In the genomic region with DNA sequence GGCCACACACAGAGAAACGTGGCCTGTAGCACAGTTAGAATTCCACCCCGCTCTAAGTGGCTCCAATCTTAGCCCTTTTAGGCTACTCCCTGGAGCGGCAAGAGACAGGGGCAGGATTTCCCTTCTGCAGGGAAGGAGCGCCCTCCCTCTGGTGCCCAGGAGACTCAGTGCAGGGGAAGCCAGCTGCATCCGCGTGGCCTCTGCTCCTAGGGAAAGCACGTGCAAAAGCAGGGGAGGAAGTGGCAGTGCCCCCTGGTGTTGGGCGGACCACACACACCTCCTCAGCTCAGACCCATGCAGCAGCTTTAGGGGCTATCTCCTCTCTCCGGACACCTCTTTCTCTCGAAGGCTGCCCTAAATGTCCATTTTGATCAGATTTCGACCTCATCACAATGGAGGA, we compare ENCODE assay signal across 1 cellular context.
A peak's percentile ranks its signal among the peaks of the same experiment; 100 is the strongest.
TF ChIP-seq lines count a peak whose summit lies in the region.

No MANE protein-coding gene starts in this region.

TF ChIP-seq in WTC11, 78 proteins besides CTCF, POLR2A, EP300 and RAD21 (continued from another document and continues in another):
- TF ChIP-seq, protein P1, sequence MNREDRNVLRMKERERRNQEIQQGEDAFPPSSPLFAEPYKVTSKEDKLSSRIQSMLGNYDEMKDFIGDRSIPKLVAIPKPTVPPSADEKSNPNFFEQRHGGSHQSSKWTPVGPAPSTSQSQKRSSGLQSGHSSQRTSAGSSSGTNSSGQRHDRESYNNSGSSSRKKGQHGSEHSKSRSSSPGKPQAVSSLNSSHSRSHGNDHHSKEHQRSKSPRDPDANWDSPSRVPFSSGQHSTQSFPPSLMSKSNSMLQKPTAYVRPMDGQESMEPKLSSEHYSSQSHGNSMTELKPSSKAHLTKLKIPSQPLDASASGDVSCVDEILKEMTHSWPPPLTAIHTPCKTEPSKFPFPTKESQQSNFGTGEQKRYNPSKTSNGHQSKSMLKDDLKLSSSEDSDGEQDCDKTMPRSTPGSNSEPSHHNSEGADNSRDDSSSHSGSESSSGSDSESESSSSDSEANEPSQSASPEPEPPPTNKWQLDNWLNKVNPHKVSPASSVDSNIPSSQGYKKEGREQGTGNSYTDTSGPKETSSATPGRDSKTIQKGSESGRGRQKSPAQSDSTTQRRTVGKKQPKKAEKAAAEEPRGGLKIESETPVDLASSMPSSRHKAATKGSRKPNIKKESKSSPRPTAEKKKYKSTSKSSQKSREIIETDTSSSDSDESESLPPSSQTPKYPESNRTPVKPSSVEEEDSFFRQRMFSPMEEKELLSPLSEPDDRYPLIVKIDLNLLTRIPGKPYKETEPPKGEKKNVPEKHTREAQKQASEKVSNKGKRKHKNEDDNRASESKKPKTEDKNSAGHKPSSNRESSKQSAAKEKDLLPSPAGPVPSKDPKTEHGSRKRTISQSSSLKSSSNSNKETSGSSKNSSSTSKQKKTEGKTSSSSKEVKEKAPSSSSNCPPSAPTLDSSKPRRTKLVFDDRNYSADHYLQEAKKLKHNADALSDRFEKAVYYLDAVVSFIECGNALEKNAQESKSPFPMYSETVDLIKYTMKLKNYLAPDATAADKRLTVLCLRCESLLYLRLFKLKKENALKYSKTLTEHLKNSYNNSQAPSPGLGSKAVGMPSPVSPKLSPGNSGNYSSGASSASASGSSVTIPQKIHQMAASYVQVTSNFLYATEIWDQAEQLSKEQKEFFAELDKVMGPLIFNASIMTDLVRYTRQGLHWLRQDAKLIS (CRISPR knock-in tag; IDR thresholded peaks at IDR 0.05; ENCODE audit: borderline replicate concordance): peak; percentile 91; the same call in 1 of the 2 replicates
- TF ChIP-seq ZNF121 (CRISPR knock-in tag; IDR thresholded peaks at IDR 0.05) (no peak), NR2C2 (CRISPR knock-in tag; IDR thresholded peaks at IDR 0.05) (peak; percentile 51; the same call in 1 of the 2 replicates), TEAD4 (CRISPR knock-in tag; IDR thresholded peaks at IDR 0.05) (no peak), ZNF423 (CRISPR knock-in tag; IDR thresholded peaks at IDR 0.05) (no peak), ZBTB43 (CRISPR knock-in tag; IDR thresholded peaks at IDR 0.05) (peak; percentile 66; the same call in 1 of the 2 replicates), SMAD3 (CRISPR knock-in tag; IDR thresholded peaks at IDR 0.05; ENCODE audit: borderline replicate concordance) (no peak), KAT7 (CRISPR knock-in tag; IDR thresholded peaks at IDR 0.05; ENCODE audit: borderline replicate concordance) (no peak), IRF2 (CRISPR knock-in tag; IDR thresholded peaks at IDR 0.05; ENCODE audit: borderline replicate concordance, low read depth) (no peak), NFE2L1 (CRISPR knock-in tag; IDR thresholded peaks at IDR 0.05) (peak; percentile 51; the same call in 1 of the 2 replicates), ZNF671 (CRISPR knock-in tag; IDR thresholded peaks at IDR 0.05) (no peak), ZNF263 (CRISPR knock-in tag; IDR thresholded peaks at IDR 0.05; ENCODE audit: low read depth) (no peak), HMGXB4 (CRISPR knock-in tag; IDR thresholded peaks at IDR 0.05) (peak; percentile 57; the same call in 1 of the 2 replicates), SOX15 (CRISPR knock-in tag; IDR thresholded peaks at IDR 0.05) (no peak), SP1 (CRISPR knock-in tag; conservative IDR thresholded peaks at IDR 0.05) (peak; percentile 72), FOXK1 (CRISPR knock-in tag; IDR thresholded peaks at IDR 0.05) (peak; percentile 89), ZNF138 (CRISPR knock-in tag; conservative IDR thresholded peaks at IDR 0.05) (0 out of 2 replicates have a peak, but pooled peaks have one; percentile 83), CREB1 (CRISPR knock-in tag; IDR thresholded peaks at IDR 0.05) (peak; percentile 86), FOXP4 (CRISPR knock-in tag; IDR thresholded peaks at IDR 0.05) (peak; percentile 67; the same call in 1 of the 2 replicates), NFYB (CRISPR knock-in tag; conservative IDR thresholded peaks at IDR 0.05; ENCODE audit: low read depth) (no peak), E2F1 (CRISPR knock-in tag; IDR thresholded peaks at IDR 0.05) (peak; percentile 73; the same call in 1 of the 2 replicates), MYBL2 (CRISPR knock-in tag; IDR thresholded peaks at IDR 0.05) (0 out of 2 replicates have a peak, but pooled peaks have one; percentile 33), TCF7 (CRISPR knock-in tag; IDR thresholded peaks at IDR 0.05; ENCODE audit: low read depth) (no peak; the same call in 1 of the 2 replicates), ATF3 (CRISPR knock-in tag; conservative IDR thresholded peaks at IDR 0.05) (no peak)
- TF ChIP-seq, protein P2, sequence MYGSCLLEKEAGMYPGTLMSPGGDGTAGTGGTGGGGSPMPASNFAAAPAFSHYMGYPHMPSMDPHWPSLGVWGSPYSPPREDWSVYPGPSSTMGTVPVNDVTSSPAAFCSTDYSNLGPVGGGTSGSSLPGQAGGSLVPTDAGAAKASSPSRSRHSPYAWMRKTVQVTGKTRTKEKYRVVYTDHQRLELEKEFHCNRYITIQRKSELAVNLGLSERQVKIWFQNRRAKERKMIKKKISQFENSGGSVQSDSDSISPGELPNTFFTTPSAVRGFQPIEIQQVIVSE (CRISPR knock-in tag; IDR thresholded peaks at IDR 0.05; ENCODE audit: borderline replicate concordance): no peak
- TF ChIP-seq, protein P3, sequence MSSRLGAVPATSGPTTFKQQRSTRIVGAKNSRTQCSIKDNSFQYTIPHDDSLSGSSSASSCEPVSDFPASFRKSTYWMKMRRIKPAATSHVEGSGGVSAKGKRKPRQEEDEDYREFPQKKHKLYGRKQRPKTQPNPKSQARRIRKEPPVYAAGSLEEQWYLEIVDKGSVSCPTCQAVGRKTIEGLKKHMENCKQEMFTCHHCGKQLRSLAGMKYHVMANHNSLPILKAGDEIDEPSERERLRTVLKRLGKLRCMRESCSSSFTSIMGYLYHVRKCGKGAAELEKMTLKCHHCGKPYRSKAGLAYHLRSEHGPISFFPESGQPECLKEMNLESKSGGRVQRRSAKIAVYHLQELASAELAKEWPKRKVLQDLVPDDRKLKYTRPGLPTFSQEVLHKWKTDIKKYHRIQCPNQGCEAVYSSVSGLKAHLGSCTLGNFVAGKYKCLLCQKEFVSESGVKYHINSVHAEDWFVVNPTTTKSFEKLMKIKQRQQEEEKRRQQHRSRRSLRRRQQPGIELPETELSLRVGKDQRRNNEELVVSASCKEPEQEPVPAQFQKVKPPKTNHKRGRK (CRISPR knock-in tag; IDR thresholded peaks at IDR 0.05; ENCODE audit: borderline replicate concordance): no peak
- TF ChIP-seq, protein P4, sequence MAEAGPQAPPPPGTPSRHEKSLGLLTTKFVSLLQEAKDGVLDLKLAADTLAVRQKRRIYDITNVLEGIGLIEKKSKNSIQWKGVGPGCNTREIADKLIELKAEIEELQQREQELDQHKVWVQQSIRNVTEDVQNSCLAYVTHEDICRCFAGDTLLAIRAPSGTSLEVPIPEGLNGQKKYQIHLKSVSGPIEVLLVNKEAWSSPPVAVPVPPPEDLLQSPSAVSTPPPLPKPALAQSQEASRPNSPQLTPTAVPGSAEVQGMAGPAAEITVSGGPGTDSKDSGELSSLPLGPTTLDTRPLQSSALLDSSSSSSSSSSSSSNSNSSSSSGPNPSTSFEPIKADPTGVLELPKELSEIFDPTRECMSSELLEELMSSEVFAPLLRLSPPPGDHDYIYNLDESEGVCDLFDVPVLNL (CRISPR knock-in tag; IDR thresholded peaks at IDR 0.05; ENCODE audit: borderline replicate concordance, low read depth): no peak
- TF ChIP-seq, protein P5, sequence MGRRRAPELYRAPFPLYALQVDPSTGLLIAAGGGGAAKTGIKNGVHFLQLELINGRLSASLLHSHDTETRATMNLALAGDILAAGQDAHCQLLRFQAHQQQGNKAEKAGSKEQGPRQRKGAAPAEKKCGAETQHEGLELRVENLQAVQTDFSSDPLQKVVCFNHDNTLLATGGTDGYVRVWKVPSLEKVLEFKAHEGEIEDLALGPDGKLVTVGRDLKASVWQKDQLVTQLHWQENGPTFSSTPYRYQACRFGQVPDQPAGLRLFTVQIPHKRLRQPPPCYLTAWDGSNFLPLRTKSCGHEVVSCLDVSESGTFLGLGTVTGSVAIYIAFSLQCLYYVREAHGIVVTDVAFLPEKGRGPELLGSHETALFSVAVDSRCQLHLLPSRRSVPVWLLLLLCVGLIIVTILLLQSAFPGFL (CRISPR knock-in tag; IDR thresholded peaks at IDR 0.05; ENCODE audit: borderline replicate concordance): no peak
- TF ChIP-seq, protein P6, sequence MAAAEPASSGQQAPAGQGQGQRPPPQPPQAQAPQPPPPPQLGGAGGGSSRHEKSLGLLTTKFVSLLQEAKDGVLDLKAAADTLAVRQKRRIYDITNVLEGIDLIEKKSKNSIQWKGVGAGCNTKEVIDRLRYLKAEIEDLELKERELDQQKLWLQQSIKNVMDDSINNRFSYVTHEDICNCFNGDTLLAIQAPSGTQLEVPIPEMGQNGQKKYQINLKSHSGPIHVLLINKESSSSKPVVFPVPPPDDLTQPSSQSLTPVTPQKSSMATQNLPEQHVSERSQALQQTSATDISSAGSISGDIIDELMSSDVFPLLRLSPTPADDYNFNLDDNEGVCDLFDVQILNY (CRISPR knock-in tag; IDR thresholded peaks at IDR 0.05): no peak
- TF ChIP-seq, protein P7, sequence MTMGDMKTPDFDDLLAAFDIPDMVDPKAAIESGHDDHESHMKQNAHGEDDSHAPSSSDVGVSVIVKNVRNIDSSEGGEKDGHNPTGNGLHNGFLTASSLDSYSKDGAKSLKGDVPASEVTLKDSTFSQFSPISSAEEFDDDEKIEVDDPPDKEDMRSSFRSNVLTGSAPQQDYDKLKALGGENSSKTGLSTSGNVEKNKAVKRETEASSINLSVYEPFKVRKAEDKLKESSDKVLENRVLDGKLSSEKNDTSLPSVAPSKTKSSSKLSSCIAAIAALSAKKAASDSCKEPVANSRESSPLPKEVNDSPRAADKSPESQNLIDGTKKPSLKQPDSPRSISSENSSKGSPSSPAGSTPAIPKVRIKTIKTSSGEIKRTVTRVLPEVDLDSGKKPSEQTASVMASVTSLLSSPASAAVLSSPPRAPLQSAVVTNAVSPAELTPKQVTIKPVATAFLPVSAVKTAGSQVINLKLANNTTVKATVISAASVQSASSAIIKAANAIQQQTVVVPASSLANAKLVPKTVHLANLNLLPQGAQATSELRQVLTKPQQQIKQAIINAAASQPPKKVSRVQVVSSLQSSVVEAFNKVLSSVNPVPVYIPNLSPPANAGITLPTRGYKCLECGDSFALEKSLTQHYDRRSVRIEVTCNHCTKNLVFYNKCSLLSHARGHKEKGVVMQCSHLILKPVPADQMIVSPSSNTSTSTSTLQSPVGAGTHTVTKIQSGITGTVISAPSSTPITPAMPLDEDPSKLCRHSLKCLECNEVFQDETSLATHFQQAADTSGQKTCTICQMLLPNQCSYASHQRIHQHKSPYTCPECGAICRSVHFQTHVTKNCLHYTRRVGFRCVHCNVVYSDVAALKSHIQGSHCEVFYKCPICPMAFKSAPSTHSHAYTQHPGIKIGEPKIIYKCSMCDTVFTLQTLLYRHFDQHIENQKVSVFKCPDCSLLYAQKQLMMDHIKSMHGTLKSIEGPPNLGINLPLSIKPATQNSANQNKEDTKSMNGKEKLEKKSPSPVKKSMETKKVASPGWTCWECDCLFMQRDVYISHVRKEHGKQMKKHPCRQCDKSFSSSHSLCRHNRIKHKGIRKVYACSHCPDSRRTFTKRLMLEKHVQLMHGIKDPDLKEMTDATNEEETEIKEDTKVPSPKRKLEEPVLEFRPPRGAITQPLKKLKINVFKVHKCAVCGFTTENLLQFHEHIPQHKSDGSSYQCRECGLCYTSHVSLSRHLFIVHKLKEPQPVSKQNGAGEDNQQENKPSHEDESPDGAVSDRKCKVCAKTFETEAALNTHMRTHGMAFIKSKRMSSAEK (CRISPR knock-in tag; IDR thresholded peaks at IDR 0.05; ENCODE audit: borderline replicate concordance): no peak
